ENCODE assay signal across 1 cellular context in genomic region chr19:18436651-18437478, GRCh38.
TF ChIP-seq lines count a peak whose summit lies in the region.

No MANE protein-coding gene starts in this region.

TF ChIP-seq in K562, 482 proteins besides CTCF, POLR2A, EP300 and RAD21 (continued from another document and continues in another):
- no peak for TF ChIP-seq ZNF407 (IDR thresholded peaks at IDR 0.05; ENCODE audit: low read depth)
- peak; percentile 51 for TF ChIP-seq RBM22 (IDR thresholded peaks at IDR 0.05; ENCODE audit: low read depth, low read length, poor library complexity, severe bottlenecking)
- TF ChIP-seq SETDB1 (IDR thresholded peaks at IDR 0.05; ENCODE audit: low read length) = no peak
- TF ChIP-seq RBBP5 (IDR thresholded peaks at IDR 0.05; ENCODE audit: borderline replicate concordance, insufficient read depth, low read length, poor library complexity, severe bottlenecking) = peak; percentile 27
- no peak; the same call in 1 of the 2 replicates for TF ChIP-seq FOXP4 (CRISPR knock-in tag; IDR thresholded peaks at IDR 0.05; ENCODE audit: borderline replicate concordance)
- TF ChIP-seq ETS1 (conservative IDR thresholded peaks at IDR 0.05; ENCODE audit: control insufficient read depth, low read depth, low read length) = no peak
- no peak for TF ChIP-seq KDM1A (IDR thresholded peaks at IDR 0.05)
- TF ChIP-seq ARID4B (CRISPR knock-in tag; IDR thresholded peaks at IDR 0.05) = 0 out of 2 replicates have a peak, but pooled peaks have one; percentile 5
- peak; percentile 24 for TF ChIP-seq TBP (optimal IDR thresholded peaks at IDR 0.05; ENCODE audit: low read depth, low read length)
- TF ChIP-seq ZBTB12 (CRISPR knock-in tag; IDR thresholded peaks at IDR 0.05) = no peak
- no peak for TF ChIP-seq ZNF830 (CRISPR knock-in tag; IDR thresholded peaks at IDR 0.05)
- no peak for TF ChIP-seq OTX1 (CRISPR knock-in tag; IDR thresholded peaks at IDR 0.05)
- TF ChIP-seq NR2C1 (IDR thresholded peaks at IDR 0.05) = peak; percentile 55; the same call in 1 of the 2 replicates
- peak; percentile 51 for TF ChIP-seq NR2C1 (tag; IDR thresholded peaks at IDR 0.05)
- peak; percentile 35 for TF ChIP-seq HNRNPLL (IDR thresholded peaks at IDR 0.05; ENCODE audit: low read depth, low read length, poor library complexity, severe bottlenecking)
- no peak for TF ChIP-seq RREB1 (CRISPR knock-in tag; IDR thresholded peaks at IDR 0.05)
- peak; percentile 31 to 71 for TF ChIP-seq E2F6 (IDR thresholded peaks at IDR 0.05; ENCODE audit: borderline replicate concordance in 1 of 2, extremely low read depth in 1 of 2, insufficient read depth in 1 of 2, insufficient read length in 1 of 2, low read depth in 1 of 2, low read length in 1 of 2, poor library complexity in 1 of 2, severe bottlenecking in 1 of 2)
- TF ChIP-seq ZNF174 (CRISPR knock-in tag; IDR thresholded peaks at IDR 0.05) = no peak
- no peak for TF ChIP-seq POLR2AphosphoS2 (IDR thresholded peaks at IDR 0.05; ENCODE audit: low read length)
- peak; percentile 27 for TF ChIP-seq PHF20 (IDR thresholded peaks at IDR 0.05; ENCODE audit: partially characterized antibody)
- TF ChIP-seq PHF8 (IDR thresholded peaks at IDR 0.05; ENCODE audit: borderline replicate concordance, low read length) = peak; percentile 21; the same call in 1 of the 2 replicates
- no peak for TF ChIP-seq HINFP (tag; conservative IDR thresholded peaks at IDR 0.05; ENCODE audit: low read depth)
- TF ChIP-seq MEF2D (tag; conservative IDR thresholded peaks at IDR 0.05; ENCODE audit: low read depth) = no peak
